Comparison of ENCODE assay signal across 8 cellular contexts in the genomic region with DNA sequence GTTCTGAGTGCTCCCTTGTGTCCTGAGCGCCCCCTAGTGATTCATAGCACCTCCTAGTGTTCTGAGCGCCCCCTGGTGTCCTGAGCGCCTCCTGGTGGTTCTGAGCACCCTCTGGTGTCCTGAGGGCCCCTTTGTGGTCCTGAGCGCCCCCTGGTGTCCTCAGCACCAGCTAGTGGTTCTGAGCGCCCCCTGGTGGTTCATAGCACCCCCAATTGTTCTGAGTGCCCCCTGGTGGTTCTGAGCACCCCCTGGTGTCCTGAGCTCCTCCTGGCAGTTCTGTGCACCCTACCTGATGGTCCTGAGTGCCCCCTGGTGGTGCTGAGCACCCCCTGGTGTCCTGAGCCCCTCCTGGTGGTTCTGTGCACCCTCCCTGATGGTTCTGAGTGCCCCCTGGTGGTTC.
DNase-seq lines count a peak whose midpoint lies in the region; ATAC-seq lines count a peak whose summit lies in the region.
"Not testable (repeated sequence)": the region's sequence is repeated elsewhere in the genome, so short reads cannot be mapped to it uniquely, and the experiment has no call there.

No MANE protein-coding gene starts in this region.

- not testable (repeated sequence) for H3K36me3 Mint-ChIP-seq in activated naive CD4-positive, alpha-beta T cell treated with anti-CD3 and anti-CD28 coated beads, Interleukin-2, amount 50 U/mL, for 72 hours

- not testable (repeated sequence) for DNase-seq in activated naive CD4-positive, alpha-beta T cell treated with anti-CD3 and anti-CD28 coated beads, Interleukin-2, amount 50 U/mL, for 72 hours (ENCODE audit: low spot score in 2 of 2); stimulated activated naive CD8-positive, alpha-beta T cell treated with anti-CD3 and anti-CD28 coated beads, Interleukin-15, Interleukin-2, amounts not matched to agents 100 U/mL and 50 U/mL, for 24 hours

- ATAC-seq in GM18511 (IDR thresholded peaks at IDR 0.05; ENCODE audit: unreplicated experiment), result peak; percentile 59
- ATAC-seq in GM19351 (IDR thresholded peaks at IDR 0.05; ENCODE audit: unreplicated experiment), result peak; percentile 52
- ATAC-seq in GM21526 (IDR thresholded peaks at IDR 0.05; ENCODE audit: low FRiP score, unreplicated experiment), result peak; percentile 48
- peak; percentile 49 for ATAC-seq in HG02763 (IDR thresholded peaks at IDR 0.05; ENCODE audit: unreplicated experiment)
- peak; percentile 54 for ATAC-seq in HG03066 (IDR thresholded peaks at IDR 0.05; ENCODE audit: low read depth, unreplicated experiment)
- peak; percentile 63 for ATAC-seq in HG03457 (IDR thresholded peaks at IDR 0.05; ENCODE audit: unreplicated experiment)
- ATAC-seq in activated naive CD4-positive, alpha-beta T cell treated with anti-CD3 and anti-CD28 coated beads, Interleukin-2, amount 50 U/mL, for 72 hours, result peak; percentile 38 to 55
- ATAC-seq in stimulated activated naive CD8-positive, alpha-beta T cell treated with anti-CD3 and anti-CD28 coated beads, Interleukin-15, Interleukin-2, amounts not matched to agents 100 U/mL and 50 U/mL, for 24 hours, result peak; percentile 37

- not testable (repeated sequence) for H3K27ac Mint-ChIP-seq in activated naive CD4-positive, alpha-beta T cell treated with anti-CD3 and anti-CD28 coated beads, Interleukin-2, amount 50 U/mL, for 72 hours

- not testable (repeated sequence) for H3K9me3 Mint-ChIP-seq in activated naive CD4-positive, alpha-beta T cell treated with anti-CD3 and anti-CD28 coated beads, Interleukin-2, amount 50 U/mL, for 72 hours
